9 cellular contexts compared by ENCODE assay signal in the genomic region with DNA sequence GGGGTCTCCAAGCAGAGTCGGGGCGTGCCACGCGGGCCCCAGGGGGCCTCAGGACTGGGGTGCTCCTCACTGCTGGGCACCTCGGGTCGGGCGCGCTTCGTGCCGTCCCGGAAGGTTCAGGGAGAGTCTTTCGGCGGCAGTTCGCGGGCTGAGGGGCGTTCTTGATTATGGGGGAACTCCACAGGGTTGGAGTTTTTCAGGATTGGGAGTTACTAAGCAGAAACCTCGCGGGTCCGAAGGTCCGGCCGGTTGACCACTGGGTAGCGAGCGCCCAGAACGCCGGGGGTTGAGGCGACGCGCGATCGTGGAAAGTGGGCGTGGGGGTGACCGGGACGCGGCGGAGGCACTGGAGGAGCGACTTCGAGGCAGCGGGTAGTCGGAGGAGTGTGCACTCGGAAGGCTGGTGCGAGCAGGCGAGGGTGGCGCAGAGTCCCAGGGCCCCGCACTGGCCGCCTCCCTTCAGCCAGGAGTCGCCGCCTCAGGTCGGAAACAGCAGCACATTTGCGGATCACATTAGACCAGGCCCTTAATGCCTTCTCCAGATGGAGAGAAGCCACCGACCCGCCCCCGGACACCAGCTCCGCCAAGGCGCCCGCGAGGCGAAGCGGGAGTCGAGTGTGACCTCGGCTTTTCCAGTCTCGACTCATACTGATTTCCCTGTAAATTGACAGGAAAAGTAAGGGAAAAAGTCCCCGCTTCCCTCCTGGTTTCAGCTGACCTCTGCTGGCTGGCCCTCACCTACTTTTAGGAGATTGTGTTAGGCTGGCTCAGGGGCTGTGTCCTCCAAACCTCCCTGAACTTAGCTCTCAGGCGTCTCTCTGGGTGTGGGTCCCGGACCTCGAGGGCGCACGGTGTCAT. TPM values are rescaled to one million over a fixed set of nuclear protein-coding genes. Genes with fewer than 3 reads are reported as not detected.
DNase-seq lines count a peak whose midpoint lies in the region; ATAC-seq, FAIRE-seq and TF ChIP-seq lines count a peak whose summit lies in the region.
"Had no signal": no experiment of that assay in that cellular context is flagged by ENCODE, and none has a peak within 500 bp of the region (broad histone marks: within the 10 kb centered on the region; RNA-seq: fewer than 3 reads in every experiment).

No MANE protein-coding gene starts in this region.

- 9% methylated on average over 62 of the region's 67 CpGs for WGBS in hepatocyte (ENCODE audit: low lambda C conversion rate, missing lambda C conversion rate)

- TF ChIP-seq CTCF in A673 (conservative IDR thresholded peaks at IDR 0.05; ENCODE audit: low read depth, low read length) (no peak), astrocyte (IDR thresholded peaks at IDR 0.05; ENCODE audit: insufficient read depth, low read depth, low read length) (no peak), hepatocyte (IDR thresholded peaks at IDR 0.05; ENCODE audit: poor library complexity) (no peak), parathyroid adenoma (IDR thresholded peaks at IDR 0.05) (no peak)

- DNase-seq in A673 (ENCODE audit: low spot score) (no peak), astrocyte (ENCODE audit: low read depth) (no peak), hepatocyte (ENCODE audit: low spot score) (peak; percentile 41), SIG-M5 (lab: John Stamatoyannopoulos, UW) (no peak), T-helper 1 cell (no peak), activated gamma-delta T cell treated with Interleukin-2 at 50 U/mL for 16 hours (no peak)
- no peak for DNase-seq in naive thymus-derived CD8-positive, alpha-beta T cell
- DNase-seq: NCI-H1436 had no signal

- H2AFZ ChIP-seq in astrocyte (ENCODE audit: low read depth, low read length) (peak overlapping the region; percentile 47), hepatocyte (peak overlapping the region; percentile 71), parathyroid adenoma (no peak overlapping the region)

- peak overlapping the region; percentile 63 for H3K4me2 ChIP-seq in astrocyte (ENCODE audit: low read length)
- peak overlapping the region; percentile 95 for H3K4me2 ChIP-seq in hepatocyte
- peak overlapping the region; percentile 17 for H3K4me2 ChIP-seq in parathyroid adenoma (ENCODE audit: low read length)

- FAIRE-seq in astrocyte (lab: Jason Lieb, UNC), result no peak

- no peaks in the 10 kb centered on the region for H3K79me2 ChIP-seq in astrocyte (ENCODE audit: insufficient read depth, low read length)
- H3K79me2 ChIP-seq in hepatocyte, result no peaks in the 10 kb centered on the region
- H3K79me2 ChIP-seq in parathyroid adenoma, result no peaks in the 10 kb centered on the region

- H3K4me3 ChIP-seq in A673 (ENCODE audit: low read depth, low read length, poor library complexity, severe bottlenecking) (peak overlapping the region; percentile 36), astrocyte (ENCODE audit: insufficient read depth, low read depth, low read length) (peak overlapping the region; percentile 28), hepatocyte (peak overlapping the region; percentile 16), parathyroid adenoma (ENCODE audit: low read depth, low read length) (no peak overlapping the region)

- H4K20me1 ChIP-seq in astrocyte (ENCODE audit: insufficient read depth, low read length) (no peaks in the 10 kb centered on the region), hepatocyte (ENCODE audit: insufficient read depth, poor library complexity, severe bottlenecking) (no peaks in the 10 kb centered on the region)

- H3K4me1 ChIP-seq in A673 (ENCODE audit: insufficient read depth, low read length, poor library complexity, severe bottlenecking) (peaks cover 8% of the 10 kb centered on the region), astrocyte (ENCODE audit: insufficient read depth, low read length) (no peaks in the 10 kb centered on the region), hepatocyte (ENCODE audit: insufficient read depth) (peaks cover 22% of the 10 kb centered on the region), parathyroid adenoma (no peaks in the 10 kb centered on the region)

- no peak overlapping the region for H3K27ac Mint-ChIP-seq in astrocyte (ENCODE audit: unreplicated experiment)
- no peak overlapping the region for H3K27ac Mint-ChIP-seq in naive thymus-derived CD8-positive, alpha-beta T cell

- POLR2A ChIA-PET in A673 (lab: Charles Lee; ENCODE audit: low non-redundant PET), result no interaction called here
- POLR2A ChIA-PET in naive thymus-derived CD8-positive, alpha-beta T cell (lab: Charles Lee), result no interaction called here

- H3K4me1 Mint-ChIP-seq in astrocyte (ENCODE audit: low read depth, unreplicated experiment), result no peaks in the 10 kb centered on the region
- H3K4me1 Mint-ChIP-seq in naive thymus-derived CD8-positive, alpha-beta T cell, result no peaks in the 10 kb centered on the region

- H3K36me3 Mint-ChIP-seq in astrocyte (ENCODE audit: low read depth, unreplicated experiment), result peaks cover 2% of the 10 kb centered on the region
- peaks cover 0 to 4% (median 0%) of the 10 kb centered on the region in 3 donors for H3K36me3 Mint-ChIP-seq in naive thymus-derived CD8-positive, alpha-beta T cell

- no peak for ATAC-seq in naive thymus-derived CD8-positive, alpha-beta T cell

- H3K4me3 Mint-ChIP-seq in astrocyte (ENCODE audit: unreplicated experiment), result peak overlapping the region; percentile 73
- H3K4me3 Mint-ChIP-seq in naive thymus-derived CD8-positive, alpha-beta T cell, result no peak overlapping the region

- H3K9me3 ChIP-seq in A673 (ENCODE audit: low read depth, low read length, poor library complexity, severe bottlenecking) (no peaks in the 10 kb centered on the region), astrocyte (ENCODE audit: insufficient read depth, low read depth, low read length) (no peaks in the 10 kb centered on the region), hepatocyte (ENCODE audit: low read depth) (no peaks in the 10 kb centered on the region), parathyroid adenoma (ENCODE audit: control insufficient read depth, low read length) (no peaks in the 10 kb centered on the region)

- BruUV-seq in A673 (replicated peaks; lab: Mats Ljungman, UMichigan), result no TSS peak

- no peaks in the 10 kb centered on the region for H3K9me2 ChIP-seq in hepatocyte (replicated peaks; ENCODE audit: insufficient read depth)

- CTCF ChIA-PET in A673 (lab: Charles Lee), result no interaction called here

- H3K9ac ChIP-seq in astrocyte (ENCODE audit: low read length) (no peak overlapping the region), parathyroid adenoma (no peak overlapping the region)

- H3K27me3 ChIP-seq in A673 (replicated peaks; ENCODE audit: insufficient read depth, low read depth, low read length, poor library complexity), result peaks cover 26% of the 10 kb centered on the region
- H3K27me3 ChIP-seq in astrocyte (ENCODE audit: insufficient read depth, low read length), result peaks cover 36% of the 10 kb centered on the region
- peaks cover 38% of the 10 kb centered on the region for H3K27me3 ChIP-seq in hepatocyte
- H3K27me3 ChIP-seq in parathyroid adenoma (ENCODE audit: control insufficient read depth, insufficient read depth, low read length), result peaks cover 4% of the 10 kb centered on the region

- peaks cover 3% of the 10 kb centered on the region for H3K9me3 Mint-ChIP-seq in astrocyte (ENCODE audit: unreplicated experiment)
- peaks cover 0 to 6% (median 0%) of the 10 kb centered on the region in 9 donors for H3K9me3 Mint-ChIP-seq in naive thymus-derived CD8-positive, alpha-beta T cell

- intact Hi-C loops in A673 (cut with micrococcal nuclease; ENCODE audit: unreplicated experiment), result loop anchor here (10.0 kb wide), 1 partner anchor 380 kb away; no protein-coding TSS in a partner anchor

- H3K27me3 Mint-ChIP-seq in astrocyte (ENCODE audit: low read depth, unreplicated experiment), result peaks cover 57% of the 10 kb centered on the region
- H3K27me3 Mint-ChIP-seq in naive thymus-derived CD8-positive, alpha-beta T cell, result peaks cover 16 to 55% (median 36%) of the 10 kb centered on the region in 5 donors

- H3K36me3 ChIP-seq in A673 (ENCODE audit: insufficient read depth, low read length, poor library complexity, severe bottlenecking) (no peaks in the 10 kb centered on the region), astrocyte (ENCODE audit: insufficient read depth, low read length) (no peaks in the 10 kb centered on the region), hepatocyte (replicated peaks; ENCODE audit: insufficient read depth, low read depth) (no peaks in the 10 kb centered on the region), parathyroid adenoma (ENCODE audit: control insufficient read depth, insufficient read depth, low read length) (no peaks in the 10 kb centered on the region)

- H3K27ac ChIP-seq in A673 (ENCODE audit: low read depth, low read length, poor library complexity, severe bottlenecking) (no peak overlapping the region), astrocyte (ENCODE audit: low read depth, low read length) (no peak overlapping the region), hepatocyte (no peak overlapping the region), parathyroid adenoma (no peak overlapping the region)

RNA-seq across cellular contexts. Expression of gene ADAMTSL3, which starts 0.7 kb away (rescaled TPM):
- total RNA-seq in A673 (2021) (0.95 and 2.3 TPM in 2 replicates), astrocyte (2.4 and 3.0 TPM in 2 replicates), hepatocyte (5.0 and 6.2 TPM in 2 replicates)
- 5.2 TPM in 2 replicates for polyA plus RNA-seq in hepatocyte
- total RNA-seq in naive thymus-derived CD8-positive, alpha-beta T cell, result not detected
- not detected for polyA plus RNA-seq in naive thymus-derived CD8-positive, alpha-beta T cell

Comparison
In these comparisons a context has a peak if more than half of its experiments do, and no peak if none do; other contexts are left out.
1. H3K4me2 ChIP-seq: peak in every context shown above with its lines; median percentile 95 in hepatocyte; 63 in astrocyte; 17 in parathyroid adenoma.